Comparison of ENCODE assay signal across 19 cellular contexts in genomic region chr1:43538143-43538487, GRCh38. TPM values are rescaled to one million over a fixed set of nuclear protein-coding genes. Genes with fewer than 3 reads are reported as not detected.
DNase-seq lines count a peak whose midpoint lies in the region; ATAC-seq and TF ChIP-seq lines count a peak whose summit lies in the region.
"Had no signal": no experiment of that assay in that cellular context is flagged by ENCODE, and none has a peak within 500 bp of the region (broad histone marks: within the 10 kb centered on the region; RNA-seq: fewer than 3 reads in every experiment).

No MANE protein-coding gene starts in this region.

- TF ChIP-seq EP300 in sigmoid colon (IDR thresholded peaks at IDR 0.05): no peak

- no peak for TF ChIP-seq POLR2A in sigmoid colon (IDR thresholded peaks at IDR 0.05)

- TF ChIP-seq CTCF in lower lobe of right lung (IDR thresholded peaks at IDR 0.05): no peak
- no peak for TF ChIP-seq CTCF in sigmoid colon (IDR thresholded peaks at IDR 0.05)
- no peak for TF ChIP-seq CTCF in coronary artery (IDR thresholded peaks at IDR 0.05)

- H3K27me3 ChIP-seq in lower lobe of right lung (ENCODE audit: low read depth) (no peaks in the 10 kb centered on the region), sigmoid colon (no peaks in the 10 kb centered on the region)
- H3K27me3 ChIP-seq: gastroesophageal sphincter, hepatocyte had no signal

- H3K27ac ChIP-seq in lower lobe of right lung (no peak overlapping the region), sigmoid colon (peak overlapping the region in 3 of 4 donors; percentile 30 to 90 (median 51)), coronary artery (no peak overlapping the region)
- H3K27ac ChIP-seq: hepatocyte had no signal

- H3K4me3 ChIP-seq in lower lobe of right lung (no peak overlapping the region), sigmoid colon (no peak overlapping the region), coronary artery (no peak overlapping the region)
- H3K4me3 ChIP-seq: gastroesophageal sphincter, GM12878, hepatocyte had no signal

- no peaks in the 10 kb centered on the region for H3K36me3 ChIP-seq in lower lobe of right lung
- H3K36me3 ChIP-seq in sigmoid colon: peaks cover 0 to 13% (median 0%) of the 10 kb centered on the region in 4 donors

- DNase-seq in Right ventricle myocardium inferior (ENCODE audit: missing footprints) (peak; percentile 0), Right ventricle myocardium superior (no peak), lower lobe of right lung (peak; percentile 23), sigmoid colon (no peak), coronary artery (ENCODE audit: low spot score) (no peak), DMS79 (lab: John Stamatoyannopoulos, UW) (no peak), NCI-H2196 treated with DMSO at 0.1 percent for 48 hours (lab: John Stamatoyannopoulos, UW; ENCODE audit: unreplicated experiment) (no peak)
- DNase-seq: activated naive CD4-positive, alpha-beta T cell treated with anti-CD3 and anti-CD28 coated beads, Interleukin-2, amount 10 ng/mL, durations not matched to agents 7 days and 5 days; amniotic stem cell; CD4-positive, alpha-beta T cell; EL; left cardiac atrium; mesendoderm; NCI-H510A treated with DMSO at 0.1 percent for 48 hours; nucleus accumbens had no signal

- ATAC-seq in Right ventricle myocardium inferior: no peak
- ATAC-seq in Right ventricle myocardium superior (ENCODE audit: poor library complexity): no peak
- ATAC-seq in lower lobe of right lung: no peak
- no peak for ATAC-seq in HG03342 (IDR thresholded peaks at IDR 0.05; ENCODE audit: unreplicated experiment)
- ATAC-seq: gastroesophageal sphincter, GM12878, left cardiac atrium had no signal

- intact Hi-C loops in Right ventricle myocardium inferior (cut with DNase I) (no loop called here), Right ventricle myocardium superior (cut with DNase I) (loop anchor here (10.0 kb wide), 1 partner anchor 117 kb away; the partner anchor contains the start of gene KDM4A), lower lobe of right lung (cut with DNase I) (no loop called here), sigmoid colon (cut with DNase I) (loop anchor here (10.0 kb wide), 1 partner anchor 497 kb away; the partner anchor contains the start of gene SLC6A9)

- WGBS in sigmoid colon, 2 donors: 95 to 97% methylated on average over 3 of the region's 3 CpGs

- H3K4me1 ChIP-seq in lower lobe of right lung (peaks cover 35% of the 10 kb centered on the region), sigmoid colon (peaks cover 0 to 74% (median 67%) of the 10 kb centered on the region in 4 donors)

- no peaks in the 10 kb centered on the region for H3K9me3 ChIP-seq in lower lobe of right lung
- no peaks in the 10 kb centered on the region for H3K9me3 ChIP-seq in sigmoid colon
- H3K9me3 ChIP-seq: gastroesophageal sphincter had no signal

RNA-seq across cellular contexts. Expression of gene PTPRF, which starts 7.4 kb away (rescaled TPM):
- total RNA-seq in Right ventricle myocardium inferior (7.7 TPM), Right ventricle myocardium superior (4.2 TPM), lower lobe of right lung (176 TPM), sigmoid colon (10 to 100 TPM; 38.2 to 78.7 (median 42.9) TPM)
- polyA plus RNA-seq in sigmoid colon: 100 to 1,000 TPM in 1 of 3 donors, 10 to 100 TPM in 2; 18.6 to 125 (median 31.7) TPM

Comparison
In these comparisons a context has a peak if more than half of its experiments do, and no peak if none do; other contexts are left out.
1. DNase-seq: peak in Right ventricle myocardium inferior (single experiment) and lower lobe of right lung (single experiment); none in Right ventricle myocardium superior (single experiment), sigmoid colon (single experiment), coronary artery (single experiment), DMS79 (single experiment) and NCI-H2196 treated with DMSO at 0.1 percent for 48 hours (single experiment).
2. intact Hi-C loops: an anchor here in Right ventricle myocardium superior (10.0 kb wide) and sigmoid colon (10.0 kb wide); none called in Right ventricle myocardium inferior and lower lobe of right lung.
3. H3K27ac ChIP-seq: peak in sigmoid colon (3 of 4); none in lower lobe of right lung (single experiment) and coronary artery (0 of 2).